28 cellular contexts compared by ENCODE assay signal in genomic region chr2:198136142-198136541, GRCh38.
"Had no signal": no experiment of that assay in that cellular context is flagged by ENCODE, and none has a peak within 500 bp of the region (broad histone marks: within the 10 kb centered on the region; RNA-seq: fewer than 3 reads in every experiment).

No MANE protein-coding gene starts in this region.

- H3K27me3 Mint-ChIP-seq: naive thymus-derived CD4-positive, alpha-beta T cell had no signal

- H3K36me3 Mint-ChIP-seq: immature natural killer cell; natural killer cell treated with Interleukin-12 subunit alpha and Interleukin-12 subunit beta and Interleukin-15 and Interleukin-18, amount 100 ng/mL, for 72 hours; stimulated activated naive B cell treated with anti-CD40 and anti-IgM and Interleukin-4, amounts not matched to agents 10 μg/mL and 1 μg/mL and 100 μg/mL, for 72 hours; type B pancreatic cell had no signal

- H3K27ac ChIP-seq: left ventricle myocardium inferior, pancreas, prostate gland, skin epidermis, stomach, suprapubic skin, tibial nerve, vagina had no signal

- H3K9me3 Mint-ChIP-seq: natural killer cell treated with Interleukin-12 subunit alpha and Interleukin-12 subunit beta and Interleukin-15 and Interleukin-18, amount 100 ng/mL, for 72 hours; neural crest cell; type B pancreatic cell had no signal

- H3K4me1 ChIP-seq: pancreas, prostate gland, stomach, suprapubic skin, vagina had no signal

- ATAC-seq: mucosa of descending colon; naive thymus-derived CD4-positive, alpha-beta T cell; natural killer cell treated with Interleukin-12 subunit alpha and Interleukin-12 subunit beta and Interleukin-15 and Interleukin-18, amount 100 ng/mL, for 72 hours; pancreas; right cardiac atrium; sciatic nerve; stimulated activated naive B cell treated with anti-CD40 and anti-IgM and Interleukin-4, amounts not matched to agents 10 μg/mL and 1 μg/mL and 100 μg/mL, for 72 hours; stimulated activated naive CD8-positive, alpha-beta T cell treated with anti-CD3 and anti-CD28 coated beads, Interleukin-15, Interleukin-2, amounts not matched to agents 100 U/mL and 50 U/mL, for 24 hours had no signal

- H3K36me3 ChIP-seq: left ventricle myocardium inferior, pancreas, prostate gland, stomach, suprapubic skin, tibial nerve, vagina had no signal

- DNase-seq: immature natural killer cell; kidney; left ventricle myocardium inferior; midbrain; mucosa of descending colon; naive thymus-derived CD4-positive, alpha-beta T cell; nucleus accumbens; pancreas; posterior cingulate gyrus; right cardiac atrium; stimulated activated CD4-positive, alpha-beta T cell treated with anti-CD3 and anti-CD28 coated beads, Interleukin-12 subunit alpha, Interleukin-12 subunit beta, amount 100 ng/mL, for 4 hours; stimulated activated CD4-positive, alpha-beta T cell treated with anti-CD3 and anti-CD28 coated beads, Interleukin-15, amount 100 ng/mL, for 24 hours; stimulated activated CD4-positive, alpha-beta T cell treated with anti-CD3 and anti-CD28 coated beads, Interleukin-2, amount 100 ng/mL, for 24 hours; stimulated activated CD4-positive, alpha-beta T cell treated with anti-CD3 and anti-CD28 coated beads, Interleukin-4, amount 100 ng/mL, for 1 hour; stimulated activated naive B cell treated with anti-CD40 and anti-IgM and Interleukin-4, amounts not matched to agents 10 μg/mL and 1 μg/mL and 100 μg/mL, for 72 hours; stimulated activated naive CD8-positive, alpha-beta T cell treated with anti-CD3 and anti-CD28 coated beads, Interleukin-15, Interleukin-2, amounts not matched to agents 100 U/mL and 50 U/mL, for 24 hours; stomach had no signal

- H3K4me3 ChIP-seq: left ventricle myocardium inferior, lung, mucosa of descending colon, pancreas, prostate gland, skin epidermis, stomach, suprapubic skin, tibial nerve, vagina had no signal

- H3K4me3 Mint-ChIP-seq: immature natural killer cell; naive thymus-derived CD4-positive, alpha-beta T cell; natural killer cell treated with Interleukin-12 subunit alpha and Interleukin-12 subunit beta and Interleukin-15 and Interleukin-18, amount 100 ng/mL, for 72 hours; neural crest cell; stimulated activated naive B cell treated with anti-CD40 and anti-IgM and Interleukin-4, amounts not matched to agents 10 μg/mL and 1 μg/mL and 100 μg/mL, for 72 hours; type B pancreatic cell had no signal

- H3K9me3 ChIP-seq: left ventricle myocardium inferior, mucosa of descending colon, pancreas, prostate gland, stomach, suprapubic skin, tibial nerve, vagina had no signal

- H3K4me1 Mint-ChIP-seq: immature natural killer cell; neural crest cell; stimulated activated naive B cell treated with anti-CD40 and anti-IgM and Interleukin-4, amounts not matched to agents 10 μg/mL and 1 μg/mL and 100 μg/mL, for 72 hours had no signal

- FAIRE-seq: islet of Langerhans, kidney had no signal

- H3K27ac Mint-ChIP-seq: immature natural killer cell; naive thymus-derived CD4-positive, alpha-beta T cell; natural killer cell treated with Interleukin-12 subunit alpha and Interleukin-12 subunit beta and Interleukin-15 and Interleukin-18, amount 100 ng/mL, for 72 hours; stimulated activated naive B cell treated with anti-CD40 and anti-IgM and Interleukin-4, amounts not matched to agents 10 μg/mL and 1 μg/mL and 100 μg/mL, for 72 hours; type B pancreatic cell had no signal

- H3K27me3 ChIP-seq: pancreas, stomach, suprapubic skin, tibial nerve, vagina had no signal
